Comparison of ENCODE assay signal across 2 cellular contexts in genomic region chr12:53061404-53062010, GRCh38.
TF ChIP-seq lines count a peak whose summit lies in the region.

No MANE protein-coding gene starts in this region.

TF ChIP-seq in GM23338, 12 proteins besides CTCF, POLR2A, EP300 and RAD21:
- no peak for TF ChIP-seq NANOG (IDR thresholded peaks at IDR 0.05; ENCODE audit: borderline replicate concordance)
- no peak for TF ChIP-seq EZH2phosphoT487 (IDR thresholded peaks at IDR 0.05; ENCODE audit: unreplicated experiment)
- no peak for TF ChIP-seq ZNF114 (CRISPR knock-in tag; IDR thresholded peaks at IDR 0.05)
- TF ChIP-seq EZH2 (IDR thresholded peaks at IDR 0.05; ENCODE audit: low read depth, unreplicated experiment) = no peak
- TF ChIP-seq REST (IDR thresholded peaks at IDR 0.05; ENCODE audit: unreplicated experiment) = no peak
- TF ChIP-seq ZNF462 (CRISPR knock-in tag; IDR thresholded peaks at IDR 0.05) = no peak
- no peak for TF ChIP-seq ZNF331 (CRISPR knock-in tag; IDR thresholded peaks at IDR 0.05; ENCODE audit: low read depth)
- TF ChIP-seq POLR2AphosphoS5 (IDR thresholded peaks at IDR 0.05; ENCODE audit: low read depth) = no peak
- no peak for TF ChIP-seq ETS1 (IDR thresholded peaks at IDR 0.05)
TF ChIP-seq in GM23338: peak in this region for 0.

TF ChIP-seq in H1, 55 proteins besides CTCF, POLR2A, EP300 and RAD21:
- TF ChIP-seq RNF2 (IDR thresholded peaks at IDR 0.05; ENCODE audit: borderline replicate concordance, low read depth, low read length, missing control alignments, poor library complexity, severe bottlenecking) (no peak), RBBP5 (IDR thresholded peaks at IDR 0.05; ENCODE audit: borderline replicate concordance, low read depth, low read length) (no peak), YY1 (IDR thresholded peaks at IDR 0.05; ENCODE audit: low read depth, low read length) (0 out of 2 replicates have a peak, but pooled peaks have one; percentile 26)
